In the genomic region with DNA sequence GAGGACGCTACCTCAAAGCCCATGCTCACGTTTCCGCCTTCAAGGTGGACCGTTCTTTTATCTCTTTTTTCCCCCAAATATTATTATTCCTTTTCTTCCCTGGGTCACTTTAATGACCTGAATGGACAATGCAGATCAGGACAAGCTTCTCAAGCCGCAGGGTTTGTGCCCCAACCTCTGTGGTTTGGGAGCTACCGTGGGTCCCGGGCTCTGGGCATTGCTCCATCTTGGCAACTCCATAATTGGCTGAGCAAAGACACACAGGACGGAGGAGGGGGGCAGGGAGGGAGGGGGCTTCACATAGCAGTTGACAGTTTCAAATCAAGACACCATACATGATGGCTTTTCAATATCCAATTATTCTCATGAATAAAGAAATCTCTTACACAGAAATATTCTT, we compare ENCODE assay signal across 20 cellular contexts.
"Had no signal": no experiment of that assay in that cellular context is flagged by ENCODE, and none has a peak within 500 bp of the region (broad histone marks: within the 10 kb centered on the region; RNA-seq: fewer than 3 reads in every experiment).

No MANE protein-coding gene starts in this region.

- H3K27ac ChIP-seq: colonic mucosa, heart right ventricle, left ventricle myocardium inferior, lower lobe of right lung, neutrophil, right atrium auricular region, sigmoid colon, skin epidermis, stomach, thoracic aorta, transverse colon had no signal

- H3K4me1 ChIP-seq: colonic mucosa, heart right ventricle, left ventricle myocardium inferior, lower lobe of right lung, right atrium auricular region, sigmoid colon, stomach, transverse colon had no signal

- H3K4me3 ChIP-seq: colonic mucosa, heart right ventricle, left ventricle myocardium inferior, lower lobe of right lung, right atrium auricular region, sigmoid colon, skin epidermis, stomach, thoracic aorta, transverse colon had no signal

- DNase-seq: colonic mucosa; effector CD4-positive, alpha-beta T cell; heart right ventricle; hypothalamus; immature natural killer cell; left ventricle myocardium inferior; lower lobe of right lung; posterior cingulate gyrus; sigmoid colon; stimulated activated CD4-positive, alpha-beta T cell treated with anti-CD3 and anti-CD28 coated beads, Interleukin-2, amount 100 ng/mL, for 24 hours; stimulated activated naive CD4-positive, alpha-beta T cell; stomach; substantia nigra; transverse colon had no signal

- FAIRE-seq: frontal cortex, keratinocyte had no signal

- H3K27me3 ChIP-seq: colonic mucosa, heart right ventricle, neutrophil, right atrium auricular region, sigmoid colon, stomach, transverse colon had no signal

- H3K9me3 ChIP-seq: colonic mucosa, heart right ventricle, left ventricle myocardium inferior, lower lobe of right lung, neutrophil, right atrium auricular region, sigmoid colon, stomach, thoracic aorta, transverse colon had no signal

- H3K36me3 ChIP-seq: colonic mucosa, heart right ventricle, left ventricle myocardium inferior, lower lobe of right lung, neutrophil, right atrium auricular region, sigmoid colon, stomach, thoracic aorta, transverse colon had no signal
